In the genomic region with DNA sequence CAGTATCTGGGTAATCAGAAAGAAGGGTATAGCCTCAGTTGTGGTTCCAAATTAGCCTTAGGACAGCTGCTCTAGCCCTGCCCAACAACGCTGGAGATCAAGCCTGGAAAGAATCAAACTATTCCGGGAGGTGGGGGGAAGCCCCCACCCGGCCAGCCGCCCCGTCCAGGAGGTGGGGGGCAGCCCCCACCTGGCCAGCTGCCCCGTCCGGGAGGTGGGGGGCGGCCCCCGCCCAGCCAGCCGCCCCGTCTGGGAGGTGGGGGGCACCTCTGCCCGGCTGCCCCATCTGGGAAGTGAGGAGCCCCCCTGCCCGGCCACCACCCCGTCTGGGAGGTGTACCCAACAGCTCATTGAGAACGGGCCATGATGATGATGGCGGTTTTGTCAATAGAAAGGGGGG, we compare ENCODE assay signal across 1 cellular context. TPM values are rescaled to one million over a fixed set of nuclear protein-coding genes. Genes with fewer than 3 reads are reported as not detected.
"Had no signal": no experiment of that assay in that cellular context is flagged by ENCODE, and none has a peak within 500 bp of the region (broad histone marks: within the 10 kb centered on the region; RNA-seq: fewer than 3 reads in every experiment).

No MANE protein-coding gene starts in this region.

RNA-seq across cellular contexts. Expression of a gene that starts 25.0 kb away (rescaled TPM):
- polyA plus RNA-seq: keratinocyte had no signal
